ENCODE assay signal across 19 cellular contexts in genomic region chr5:75367401-75367800, GRCh38. TPM values are rescaled to one million over a fixed set of nuclear protein-coding genes. Genes with fewer than 3 reads are reported as not detected.
DNase-seq lines count a peak whose midpoint lies in the region; ATAC-seq, FAIRE-seq and TF ChIP-seq lines count a peak whose summit lies in the region.
"Had no signal": no experiment of that assay in that cellular context is flagged by ENCODE, and none has a peak within 500 bp of the region (broad histone marks: within the 10 kb centered on the region; RNA-seq: fewer than 3 reads in every experiment).

No MANE protein-coding gene starts in this region.

- H3K9me3 ChIP-seq in osteoblast (ENCODE audit: low read depth, low read length): no peaks in the 10 kb centered on the region
- H3K9me3 ChIP-seq: ascending aorta, mucosa of descending colon, vagina had no signal

- intact Hi-C loops in activated T-helper 2 cell treated with anti-CD3 and anti-CD28 coated beads, Interferon-gamma antibody, Interleukin-2, Interleukin-4, amounts not matched to agents 10 μg/mL and 5 μg/mL and 100 μg/mL, durations not matched to agents 14 hours and 24 hours and 36 hours (cut with micrococcal nuclease): no loop called here

- peak; percentile 80 for FAIRE-seq in G401.6 (lab: Jason Lieb, UNC)

- no peaks in the 10 kb centered on the region for H4K20me1 ChIP-seq in osteoblast (ENCODE audit: insufficient read depth, low read length)

- H3K9me3 Mint-ChIP-seq in HFFc6: no peaks in the 10 kb centered on the region
- no peaks in the 10 kb centered on the region for H3K9me3 Mint-ChIP-seq in activated T-helper 2 cell treated with anti-CD3 and anti-CD28 coated beads, Interferon-gamma antibody, Interleukin-2, Interleukin-4, amounts not matched to agents 10 μg/mL and 5 μg/mL and 100 μg/mL, durations not matched to agents 14 hours and 24 hours and 36 hours
- H3K9me3 Mint-ChIP-seq in nephron progenitor cell: no peaks in the 10 kb centered on the region
- H3K9me3 Mint-ChIP-seq: activated T-helper 1 cell treated with anti-CD3 and anti-CD28 coated beads, Interleukin-12 subunit alpha, Interleukin-12 subunit beta, Interleukin-2, Interleukin-4 antibody, amounts not matched to agents 30 ng/mL and 10 ng/mL and 1 ng/mL, durations not matched to agents 14 hours and 24 hours and 36 hours; CD8-positive, alpha-beta memory T cell had no signal

- H3K79me2 ChIP-seq in osteoblast (ENCODE audit: insufficient read depth, low read length): no peaks in the 10 kb centered on the region
- H3K79me2 ChIP-seq: parathyroid adenoma had no signal

- H3K27me3 Mint-ChIP-seq in HFFc6 (ENCODE audit: insufficient read depth) (no peaks in the 10 kb centered on the region; the same call in none of the 2 replicates), nephron progenitor cell (ENCODE audit: low read depth, poor library complexity) (peaks cover 3% of the 10 kb centered on the region)
- no peaks in the 10 kb centered on the region for H3K27me3 Mint-ChIP-seq in activated T-helper 2 cell treated with anti-CD3 and anti-CD28 coated beads, Interferon-gamma antibody, Interleukin-2, Interleukin-4, amounts not matched to agents 10 μg/mL and 5 μg/mL and 100 μg/mL, durations not matched to agents 14 hours and 24 hours and 36 hours (ENCODE audit: low read depth)
- H3K27me3 Mint-ChIP-seq: CD8-positive, alpha-beta memory T cell had no signal

- TF ChIP-seq CTCF in HFFc6 (IDR thresholded peaks at IDR 0.05) (no peak), osteoblast (IDR thresholded peaks at IDR 0.05; ENCODE audit: extremely low read depth, low read depth, low read length) (no peak), nephron progenitor cell (IDR thresholded peaks at IDR 0.05) (no peak)

- no peak overlapping the region for H2AFZ ChIP-seq in osteoblast (ENCODE audit: low read length)
- H2AFZ ChIP-seq: parathyroid adenoma had no signal

- peaks cover 7% of the 10 kb centered on the region for H3K4me1 ChIP-seq in osteoblast (ENCODE audit: insufficient read depth, low read length)
- H3K4me1 ChIP-seq: ascending aorta, parathyroid adenoma, vagina had no signal

- H3K4me1 Mint-ChIP-seq in HFFc6 (ENCODE audit: low read depth): peaks cover 30% of the 10 kb centered on the region
- peaks cover 4% of the 10 kb centered on the region for H3K4me1 Mint-ChIP-seq in activated T-helper 2 cell treated with anti-CD3 and anti-CD28 coated beads, Interferon-gamma antibody, Interleukin-2, Interleukin-4, amounts not matched to agents 10 μg/mL and 5 μg/mL and 100 μg/mL, durations not matched to agents 14 hours and 24 hours and 36 hours (ENCODE audit: low read depth)
- H3K4me1 Mint-ChIP-seq in nephron progenitor cell: peaks cover 7% of the 10 kb centered on the region

- peaks cover 10% of the 10 kb centered on the region; the same call in 1 of the 2 replicates for H3K36me3 Mint-ChIP-seq in HFFc6 (ENCODE audit: low read depth)
- H3K36me3 Mint-ChIP-seq in activated T-helper 2 cell treated with anti-CD3 and anti-CD28 coated beads, Interferon-gamma antibody, Interleukin-2, Interleukin-4, amounts not matched to agents 10 μg/mL and 5 μg/mL and 100 μg/mL, durations not matched to agents 14 hours and 24 hours and 36 hours (ENCODE audit: low read depth): peaks cover 16% of the 10 kb centered on the region
- peaks cover 6% of the 10 kb centered on the region for H3K36me3 Mint-ChIP-seq in nephron progenitor cell (ENCODE audit: low read depth)

- no peaks in the 10 kb centered on the region for H3K27me3 ChIP-seq in osteoblast (ENCODE audit: insufficient read depth, low read length)
- H3K27me3 ChIP-seq: ascending aorta, vagina had no signal

- H3K4me2 ChIP-seq in osteoblast (ENCODE audit: insufficient read depth, low read length): no peak overlapping the region

- H3K4me3 ChIP-seq in osteoblast (ENCODE audit: insufficient read depth, low read length): no peak overlapping the region
- H3K4me3 ChIP-seq: ascending aorta, mucosa of descending colon, vagina had no signal

- DNase-seq in HFFc6 (peak; percentile 63), osteoblast (ENCODE audit: insufficient read length, low spot score, missing footprints) (no peak), ACHN (no peak), nephron progenitor cell (no peak)
- DNase-seq in activated T-helper 2 cell treated with anti-CD3 and anti-CD28 coated beads, Interferon-gamma antibody, Interleukin-2, Interleukin-4, amounts not matched to agents 10 μg/mL and 5 μg/mL and 100 μg/mL, durations not matched to agents 14 hours and 24 hours and 36 hours (ENCODE audit: low spot score): no peak
- DNase-seq: CD8-positive, alpha-beta memory T cell; hypothalamus; left colon; mucosa of descending colon; NCI-H1105; NCI-H226; SHP77 treated with DMSO at 0.1 percent for 48 hours had no signal

- H3K36me3 ChIP-seq in osteoblast (ENCODE audit: insufficient read depth, low read length): peaks cover 4% of the 10 kb centered on the region
- H3K36me3 ChIP-seq: ascending aorta, vagina had no signal

- H3K27ac Mint-ChIP-seq in HFFc6 (peak overlapping the region; percentile 84), nephron progenitor cell (no peak overlapping the region)
- peak overlapping the region; percentile 50 for H3K27ac Mint-ChIP-seq in activated T-helper 2 cell treated with anti-CD3 and anti-CD28 coated beads, Interferon-gamma antibody, Interleukin-2, Interleukin-4, amounts not matched to agents 10 μg/mL and 5 μg/mL and 100 μg/mL, durations not matched to agents 14 hours and 24 hours and 36 hours
- H3K27ac Mint-ChIP-seq: activated T-helper 1 cell treated with anti-CD3 and anti-CD28 coated beads, Interleukin-12 subunit alpha, Interleukin-12 subunit beta, Interleukin-2, Interleukin-4 antibody, amounts not matched to agents 30 ng/mL and 10 ng/mL and 1 ng/mL, durations not matched to agents 14 hours and 24 hours and 36 hours had no signal

- H3K27ac ChIP-seq in osteoblast (ENCODE audit: low read depth, low read length): peak overlapping the region; percentile 19
- H3K27ac ChIP-seq: ascending aorta, parathyroid adenoma, vagina had no signal

- H3K4me3 Mint-ChIP-seq in HFFc6 (no peak overlapping the region), nephron progenitor cell (no peak overlapping the region)
- no peak overlapping the region for H3K4me3 Mint-ChIP-seq in activated T-helper 2 cell treated with anti-CD3 and anti-CD28 coated beads, Interferon-gamma antibody, Interleukin-2, Interleukin-4, amounts not matched to agents 10 μg/mL and 5 μg/mL and 100 μg/mL, durations not matched to agents 14 hours and 24 hours and 36 hours (ENCODE audit: low read depth)
- H3K4me3 Mint-ChIP-seq: activated T-helper 1 cell treated with anti-CD3 and anti-CD28 coated beads, Interleukin-12 subunit alpha, Interleukin-12 subunit beta, Interleukin-2, Interleukin-4 antibody, amounts not matched to agents 30 ng/mL and 10 ng/mL and 1 ng/mL, durations not matched to agents 14 hours and 24 hours and 36 hours had no signal

- in situ Hi-C loops in ACHN (cut with HindIII; ENCODE audit: low pct_ligation_motif_present, low pct_unique_long_range_greater_than_20kb, low sequenced_read_pairs): no loop called here

- ATAC-seq in GM21447 (IDR thresholded peaks at IDR 0.05; ENCODE audit: unreplicated experiment): no peak
- ATAC-seq: esophagus mucosa, left colon, mucosa of descending colon had no signal

RNA-seq across cellular contexts. Expression of gene HMGCR, which starts 30.4 kb away (rescaled TPM):
- 10 to 100 TPM; 22.6 to 26.4 (median 24.4) TPM for total RNA-seq in HFFc6 (2021; fragmentation: NEBNext Ultra II Directional; extraction: Animal tissue kit (Norgen Biotek cat#: 25700))
- total RNA-seq in activated T-helper 2 cell treated with anti-CD3 and anti-CD28 coated beads, Interferon-gamma antibody, Interleukin-2, Interleukin-4, amounts not matched to agents 10 μg/mL and 5 μg/mL and 100 μg/mL, durations not matched to agents 14 hours and 24 hours and 36 hours: 122 and 123 TPM in 2 replicates
- 144 and 150 TPM in 2 replicates for total RNA-seq in osteoblast
